ENCODE assay signal across 1 cellular context in the genomic region with DNA sequence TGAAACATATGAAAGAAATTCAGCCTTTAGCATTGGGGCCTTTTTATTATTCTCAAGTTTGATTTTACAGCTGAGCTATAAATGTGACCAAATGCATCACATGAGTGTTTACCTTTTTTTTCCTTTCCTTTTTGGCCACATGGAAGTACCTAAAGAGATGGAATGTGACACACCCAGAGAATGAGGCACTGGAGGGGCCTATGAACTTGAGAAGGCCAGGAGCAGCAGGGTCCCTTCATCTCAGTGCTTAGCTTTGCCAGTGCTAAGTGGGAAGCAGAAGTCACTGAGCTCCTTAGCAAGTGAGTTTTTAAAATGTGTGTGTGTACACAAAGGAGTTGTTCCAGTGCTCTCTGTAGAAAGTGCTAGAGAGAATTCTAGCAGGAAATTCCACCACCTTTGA.
TF ChIP-seq lines count a peak whose summit lies in the region.

No MANE protein-coding gene starts in this region.

TF ChIP-seq in WTC11, 78 proteins besides CTCF, POLR2A, EP300 and RAD21 (continued from another document):
- TF ChIP-seq, protein P1, sequence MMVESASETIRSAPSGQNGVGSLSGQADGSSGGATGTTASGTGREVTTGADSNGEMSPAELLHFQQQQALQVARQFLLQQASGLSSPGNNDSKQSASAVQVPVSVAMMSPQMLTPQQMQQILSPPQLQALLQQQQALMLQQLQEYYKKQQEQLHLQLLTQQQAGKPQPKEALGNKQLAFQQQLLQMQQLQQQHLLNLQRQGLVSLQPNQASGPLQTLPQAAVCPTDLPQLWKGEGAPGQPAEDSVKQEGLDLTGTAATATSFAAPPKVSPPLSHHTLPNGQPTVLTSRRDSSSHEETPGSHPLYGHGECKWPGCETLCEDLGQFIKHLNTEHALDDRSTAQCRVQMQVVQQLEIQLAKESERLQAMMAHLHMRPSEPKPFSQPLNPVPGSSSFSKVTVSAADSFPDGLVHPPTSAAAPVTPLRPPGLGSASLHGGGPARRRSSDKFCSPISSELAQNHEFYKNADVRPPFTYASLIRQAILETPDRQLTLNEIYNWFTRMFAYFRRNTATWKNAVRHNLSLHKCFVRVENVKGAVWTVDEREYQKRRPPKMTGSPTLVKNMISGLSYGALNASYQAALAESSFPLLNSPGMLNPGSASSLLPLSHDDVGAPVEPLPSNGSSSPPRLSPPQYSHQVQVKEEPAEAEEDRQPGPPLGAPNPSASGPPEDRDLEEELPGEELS (CRISPR knock-in tag; IDR thresholded peaks at IDR 0.05): no peak
- TF ChIP-seq JAZF1 (CRISPR knock-in tag; IDR thresholded peaks at IDR 0.05): no peak
- TF ChIP-seq, protein P2, sequence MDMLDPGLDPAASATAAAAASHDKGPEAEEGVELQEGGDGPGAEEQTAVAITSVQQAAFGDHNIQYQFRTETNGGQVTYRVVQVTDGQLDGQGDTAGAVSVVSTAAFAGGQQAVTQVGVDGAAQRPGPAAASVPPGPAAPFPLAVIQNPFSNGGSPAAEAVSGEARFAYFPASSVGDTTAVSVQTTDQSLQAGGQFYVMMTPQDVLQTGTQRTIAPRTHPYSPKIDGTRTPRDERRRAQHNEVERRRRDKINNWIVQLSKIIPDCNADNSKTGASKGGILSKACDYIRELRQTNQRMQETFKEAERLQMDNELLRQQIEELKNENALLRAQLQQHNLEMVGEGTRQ (CRISPR knock-in tag; IDR thresholded peaks at IDR 0.05): no peak
- TF ChIP-seq, protein P3, sequence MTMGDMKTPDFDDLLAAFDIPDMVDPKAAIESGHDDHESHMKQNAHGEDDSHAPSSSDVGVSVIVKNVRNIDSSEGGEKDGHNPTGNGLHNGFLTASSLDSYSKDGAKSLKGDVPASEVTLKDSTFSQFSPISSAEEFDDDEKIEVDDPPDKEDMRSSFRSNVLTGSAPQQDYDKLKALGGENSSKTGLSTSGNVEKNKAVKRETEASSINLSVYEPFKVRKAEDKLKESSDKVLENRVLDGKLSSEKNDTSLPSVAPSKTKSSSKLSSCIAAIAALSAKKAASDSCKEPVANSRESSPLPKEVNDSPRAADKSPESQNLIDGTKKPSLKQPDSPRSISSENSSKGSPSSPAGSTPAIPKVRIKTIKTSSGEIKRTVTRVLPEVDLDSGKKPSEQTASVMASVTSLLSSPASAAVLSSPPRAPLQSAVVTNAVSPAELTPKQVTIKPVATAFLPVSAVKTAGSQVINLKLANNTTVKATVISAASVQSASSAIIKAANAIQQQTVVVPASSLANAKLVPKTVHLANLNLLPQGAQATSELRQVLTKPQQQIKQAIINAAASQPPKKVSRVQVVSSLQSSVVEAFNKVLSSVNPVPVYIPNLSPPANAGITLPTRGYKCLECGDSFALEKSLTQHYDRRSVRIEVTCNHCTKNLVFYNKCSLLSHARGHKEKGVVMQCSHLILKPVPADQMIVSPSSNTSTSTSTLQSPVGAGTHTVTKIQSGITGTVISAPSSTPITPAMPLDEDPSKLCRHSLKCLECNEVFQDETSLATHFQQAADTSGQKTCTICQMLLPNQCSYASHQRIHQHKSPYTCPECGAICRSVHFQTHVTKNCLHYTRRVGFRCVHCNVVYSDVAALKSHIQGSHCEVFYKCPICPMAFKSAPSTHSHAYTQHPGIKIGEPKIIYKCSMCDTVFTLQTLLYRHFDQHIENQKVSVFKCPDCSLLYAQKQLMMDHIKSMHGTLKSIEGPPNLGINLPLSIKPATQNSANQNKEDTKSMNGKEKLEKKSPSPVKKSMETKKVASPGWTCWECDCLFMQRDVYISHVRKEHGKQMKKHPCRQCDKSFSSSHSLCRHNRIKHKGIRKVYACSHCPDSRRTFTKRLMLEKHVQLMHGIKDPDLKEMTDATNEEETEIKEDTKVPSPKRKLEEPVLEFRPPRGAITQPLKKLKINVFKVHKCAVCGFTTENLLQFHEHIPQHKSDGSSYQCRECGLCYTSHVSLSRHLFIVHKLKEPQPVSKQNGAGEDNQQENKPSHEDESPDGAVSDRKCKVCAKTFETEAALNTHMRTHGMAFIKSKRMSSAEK (CRISPR knock-in tag; IDR thresholded peaks at IDR 0.05; ENCODE audit: borderline replicate concordance): no peak
- no peak for TF ChIP-seq CREB1 (CRISPR knock-in tag; IDR thresholded peaks at IDR 0.05)
- TF ChIP-seq, protein P4, sequence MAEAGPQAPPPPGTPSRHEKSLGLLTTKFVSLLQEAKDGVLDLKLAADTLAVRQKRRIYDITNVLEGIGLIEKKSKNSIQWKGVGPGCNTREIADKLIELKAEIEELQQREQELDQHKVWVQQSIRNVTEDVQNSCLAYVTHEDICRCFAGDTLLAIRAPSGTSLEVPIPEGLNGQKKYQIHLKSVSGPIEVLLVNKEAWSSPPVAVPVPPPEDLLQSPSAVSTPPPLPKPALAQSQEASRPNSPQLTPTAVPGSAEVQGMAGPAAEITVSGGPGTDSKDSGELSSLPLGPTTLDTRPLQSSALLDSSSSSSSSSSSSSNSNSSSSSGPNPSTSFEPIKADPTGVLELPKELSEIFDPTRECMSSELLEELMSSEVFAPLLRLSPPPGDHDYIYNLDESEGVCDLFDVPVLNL (CRISPR knock-in tag; IDR thresholded peaks at IDR 0.05; ENCODE audit: borderline replicate concordance, low read depth): no peak
- TF ChIP-seq, protein P5, sequence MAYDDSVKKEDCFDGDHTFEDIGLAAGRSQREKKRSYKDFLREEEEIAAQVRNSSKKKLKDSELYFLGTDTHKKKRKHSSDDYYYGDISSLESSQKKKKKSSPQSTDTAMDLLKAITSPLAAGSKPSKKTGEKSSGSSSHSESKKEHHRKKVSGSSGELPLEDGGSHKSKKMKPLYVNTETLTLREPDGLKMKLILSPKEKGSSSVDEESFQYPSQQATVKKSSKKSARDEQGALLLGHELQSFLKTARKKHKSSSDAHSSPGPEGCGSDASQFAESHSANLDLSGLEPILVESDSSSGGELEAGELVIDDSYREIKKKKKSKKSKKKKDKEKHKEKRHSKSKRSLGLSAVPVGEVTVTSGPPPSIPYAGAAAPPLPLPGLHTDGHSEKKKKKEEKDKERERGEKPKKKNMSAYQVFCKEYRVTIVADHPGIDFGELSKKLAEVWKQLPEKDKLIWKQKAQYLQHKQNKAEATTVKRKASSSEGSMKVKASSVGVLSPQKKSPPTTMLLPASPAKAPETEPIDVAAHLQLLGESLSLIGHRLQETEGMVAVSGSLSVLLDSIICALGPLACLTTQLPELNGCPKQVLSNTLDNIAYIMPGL (CRISPR knock-in tag; IDR thresholded peaks at IDR 0.05): no peak
